Comparison of ENCODE assay signal across 25 cellular contexts in genomic region chr14:72742682-72743195, GRCh38.
DNase-seq lines count a peak whose midpoint lies in the region; ATAC-seq and TF ChIP-seq lines count a peak whose summit lies in the region.
"Had no signal": no experiment of that assay in that cellular context is flagged by ENCODE, and none has a peak within 500 bp of the region (broad histone marks: within the 10 kb centered on the region; RNA-seq: fewer than 3 reads in every experiment).

No MANE protein-coding gene starts in this region.

- H3K27me3 ChIP-seq in left ventricle myocardium inferior (ENCODE audit: low read depth) (no peaks in the 10 kb centered on the region), dorsolateral prefrontal cortex (no peaks in the 10 kb centered on the region)
- H3K27me3 ChIP-seq: gastroesophageal sphincter had no signal

- no peaks in the 10 kb centered on the region for H3K9me3 ChIP-seq in left ventricle myocardium inferior (replicated peaks)
- H3K9me3 ChIP-seq: Caco-2, gastroesophageal sphincter had no signal

- no peak overlapping the region for H3K4me3 ChIP-seq in left ventricle myocardium inferior
- no peak overlapping the region for H3K4me3 ChIP-seq in dorsolateral prefrontal cortex
- H3K4me3 ChIP-seq: gastroesophageal sphincter, GM12878, skin epidermis had no signal

- H3K9me3 Mint-ChIP-seq in activated T-cell treated with anti-CD3 and anti-CD28 coated beads, Interleukin-2, amount 50 U/mL, for 24 hours: peaks cover under 1% of the 10 kb centered on the region
- peaks cover 1% of the 10 kb centered on the region for H3K9me3 Mint-ChIP-seq in activated CD8-positive, alpha-beta T cell treated with anti-CD3 and anti-CD28 coated beads for 36 hours
- H3K9me3 Mint-ChIP-seq: activated CD4-positive, alpha-beta T cell treated with anti-CD3 and anti-CD28 coated beads, Interleukin-2, amount 10 ng/mL, durations not matched to agents 24 days and 14 days; T-helper 2 cell treated with Interferon-gamma antibody and Interleukin-4, amounts not matched to agents 5 μg/mL and 100 μg/mL, for 36 hours had no signal

- H3K4me1 Mint-ChIP-seq in activated T-cell treated with anti-CD3 and anti-CD28 coated beads, Interleukin-2, amount 50 U/mL, for 24 hours (ENCODE audit: low read depth): no peaks in the 10 kb centered on the region
- no peaks in the 10 kb centered on the region for H3K4me1 Mint-ChIP-seq in activated CD8-positive, alpha-beta T cell treated with anti-CD3 and anti-CD28 coated beads for 36 hours (ENCODE audit: low read depth)
- H3K4me1 Mint-ChIP-seq: activated CD4-positive, alpha-beta T cell treated with anti-CD3 and anti-CD28 coated beads, Interleukin-2, amount 10 ng/mL, durations not matched to agents 24 days and 14 days; activated naive CD8-positive, alpha-beta T cell treated with anti-CD3 and anti-CD28 coated beads, Interleukin-2, amount 10 ng/mL, durations not matched to agents 7 days and 5 days had no signal

- DNase-seq in left ventricle myocardium inferior (no peak), Right ventricle myocardium inferior (ENCODE audit: missing footprints) (no peak), dorsolateral prefrontal cortex (peak in 1 of 10 donors; percentile 51), midbrain (lab: John Stamatoyannopoulos, UW) (peak; percentile 57), cerebellar nuclear complex (lab: John Stamatoyannopoulos, UW) (no peak), DMS53 (lab: John Stamatoyannopoulos, UW) (no peak)
- no peak for DNase-seq in activated T-cell treated with anti-CD3 and anti-CD28 coated beads, Interleukin-2, amount 50 U/mL, for 24 hours
- DNase-seq in activated CD8-positive, alpha-beta T cell treated with anti-CD3 and anti-CD28 coated beads for 36 hours: no peak
- DNase-seq: ACHN; activated effector memory CD4-positive, alpha-beta T cell treated with Interleukin-2 at 50 U/mL for 16 hours; activated naive CD8-positive, alpha-beta T cell treated with anti-CD3 and anti-CD28 coated beads, Interleukin-2, amount 10 ng/mL, durations not matched to agents 7 days and 5 days; Caco-2; cortex of kidney; H9; Kasumi-1; NCI-H187 treated with DMSO at 0.1 percent for 48 hours; NCI-H2227 treated with DMSO at 0.1 percent for 48 hours; NCI-H748 treated with DMSO at 0.1 percent for 48 hours; occipital lobe had no signal

- H3K27me3 Mint-ChIP-seq in activated T-cell treated with anti-CD3 and anti-CD28 coated beads, Interleukin-2, amount 50 U/mL, for 24 hours: no peaks in the 10 kb centered on the region
- H3K27me3 Mint-ChIP-seq in activated CD8-positive, alpha-beta T cell treated with anti-CD3 and anti-CD28 coated beads for 36 hours: no peaks in the 10 kb centered on the region

- no peak overlapping the region for H3K27ac Mint-ChIP-seq in activated T-cell treated with anti-CD3 and anti-CD28 coated beads, Interleukin-2, amount 50 U/mL, for 24 hours
- H3K27ac Mint-ChIP-seq in activated CD8-positive, alpha-beta T cell treated with anti-CD3 and anti-CD28 coated beads for 36 hours: no peak overlapping the region
- H3K27ac Mint-ChIP-seq: activated CD4-positive, alpha-beta T cell treated with anti-CD3 and anti-CD28 coated beads, Interleukin-2, amount 10 ng/mL, durations not matched to agents 24 days and 14 days; activated naive CD8-positive, alpha-beta T cell treated with anti-CD3 and anti-CD28 coated beads, Interleukin-2, amount 10 ng/mL, durations not matched to agents 7 days and 5 days; H9; T-helper 2 cell treated with Interferon-gamma antibody and Interleukin-4, amounts not matched to agents 5 μg/mL and 100 μg/mL, for 36 hours had no signal

- H3K27ac ChIP-seq in left ventricle myocardium inferior (replicated peaks) (peak overlapping the region; percentile 14), dorsolateral prefrontal cortex (peak overlapping the region in 56 of 59 donors; percentile 18 to 88 (median 76))
- H3K27ac ChIP-seq: RWPE1, skin epidermis had no signal

- CTCF ChIA-PET in activated CD8-positive, alpha-beta T cell treated with anti-CD3 and anti-CD28 coated beads for 36 hours (lab: Charles Lee): no interaction called here

- POLR2A ChIA-PET in activated CD8-positive, alpha-beta T cell treated with anti-CD3 and anti-CD28 coated beads for 36 hours (lab: Charles Lee): no interaction called here

- no peaks in the 10 kb centered on the region for H3K36me3 Mint-ChIP-seq in activated T-cell treated with anti-CD3 and anti-CD28 coated beads, Interleukin-2, amount 50 U/mL, for 24 hours (ENCODE audit: low read depth)
- H3K36me3 Mint-ChIP-seq in activated CD8-positive, alpha-beta T cell treated with anti-CD3 and anti-CD28 coated beads for 36 hours (ENCODE audit: low read depth): no peaks in the 10 kb centered on the region

- H3K36me3 ChIP-seq in left ventricle myocardium inferior: no peaks in the 10 kb centered on the region
- H3K36me3 ChIP-seq: gastroesophageal sphincter had no signal

- ATAC-seq in Right ventricle myocardium inferior: no peak
- no peak for ATAC-seq in activated CD8-positive, alpha-beta T cell treated with anti-CD3 and anti-CD28 coated beads for 36 hours
- ATAC-seq: gastroesophageal sphincter, GM12878 had no signal

- no peak overlapping the region for H3K4me3 Mint-ChIP-seq in activated T-cell treated with anti-CD3 and anti-CD28 coated beads, Interleukin-2, amount 50 U/mL, for 24 hours
- no peak overlapping the region for H3K4me3 Mint-ChIP-seq in activated CD8-positive, alpha-beta T cell treated with anti-CD3 and anti-CD28 coated beads for 36 hours
- H3K4me3 Mint-ChIP-seq: activated CD4-positive, alpha-beta T cell treated with anti-CD3 and anti-CD28 coated beads, Interleukin-2, amount 10 ng/mL, durations not matched to agents 24 days and 14 days; activated naive CD8-positive, alpha-beta T cell treated with anti-CD3 and anti-CD28 coated beads, Interleukin-2, amount 10 ng/mL, durations not matched to agents 7 days and 5 days; H9; T-helper 2 cell treated with Interferon-gamma antibody and Interleukin-4, amounts not matched to agents 5 μg/mL and 100 μg/mL, for 36 hours had no signal

- no peak for TF ChIP-seq CTCF in left ventricle myocardium inferior (IDR thresholded peaks at IDR 0.05; ENCODE audit: borderline replicate concordance)
- TF ChIP-seq CTCF in dorsolateral prefrontal cortex (IDR thresholded peaks at IDR 0.05 in 54 of 56, conservative IDR thresholded peaks at IDR 0.05 in 2 of 56; ENCODE audit: low read depth in 1 of 56, partially characterized antibody in 56 of 56): no peak
- no peak for TF ChIP-seq CTCF in activated CD8-positive, alpha-beta T cell treated with anti-CD3 and anti-CD28 coated beads for 36 hours (IDR thresholded peaks at IDR 0.05)

- peaks cover 65% of the 10 kb centered on the region for H3K4me1 ChIP-seq in left ventricle myocardium inferior
- H3K4me1 ChIP-seq: Caco-2 had no signal

- intact Hi-C loops in left ventricle myocardium inferior (cut with micrococcal nuclease) (no loop called here), Right ventricle myocardium inferior (cut with DNase I) (no loop called here), dorsolateral prefrontal cortex (cut with DNase I) (no loop called here)
- intact Hi-C loops in activated CD8-positive, alpha-beta T cell treated with anti-CD3 and anti-CD28 coated beads for 36 hours (cut with micrococcal nuclease): no loop called here
